ENCODE assay signal across 7 cellular contexts in the genomic region with DNA sequence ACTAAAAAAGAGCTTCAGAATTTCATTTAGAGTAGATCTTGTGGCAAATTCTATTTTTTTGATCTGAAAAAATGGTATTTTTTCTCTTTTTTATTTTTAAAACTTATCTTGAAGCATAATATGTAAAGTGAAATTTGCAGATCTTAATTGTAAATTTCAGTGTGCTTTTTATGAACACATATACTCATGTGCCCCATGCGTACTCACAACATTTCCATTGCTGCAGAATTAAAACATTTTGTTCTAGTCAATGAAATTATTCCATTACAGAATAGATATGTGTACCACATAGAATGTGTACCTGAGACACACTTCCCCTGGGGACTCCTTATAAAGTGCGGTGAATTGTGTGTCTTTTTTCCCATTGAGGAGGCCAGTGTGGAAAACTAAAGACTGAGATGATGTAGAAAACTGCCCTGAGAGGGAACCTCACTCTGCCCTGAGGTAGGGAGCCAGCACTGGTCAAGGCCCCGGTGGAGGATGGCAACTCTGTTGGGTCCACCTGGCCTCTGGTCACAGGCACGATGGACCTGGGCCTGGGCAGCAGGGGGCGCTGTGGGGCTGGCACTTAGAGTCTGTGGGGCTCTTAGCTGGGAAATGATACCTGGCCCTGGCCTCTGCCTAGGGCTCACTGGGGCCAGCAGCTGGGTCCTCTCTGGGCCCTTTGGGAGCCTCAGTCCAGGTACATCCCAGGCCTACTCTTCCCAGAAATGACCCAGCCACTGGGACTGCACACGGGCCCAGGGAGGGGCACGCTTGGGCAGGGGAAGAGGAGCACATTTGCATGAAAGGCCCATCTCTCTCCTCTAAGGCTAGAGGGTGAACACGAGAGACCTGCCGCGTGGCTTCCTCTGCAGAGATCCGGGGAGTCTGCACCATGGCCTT.
DNase-seq lines count a peak whose midpoint lies in the region; ATAC-seq and TF ChIP-seq lines count a peak whose summit lies in the region.

No MANE protein-coding gene starts in this region.

- POLR2A ChIA-PET in GM10248 (lab: Yijun Ruan, JAX) (no interaction called here), IMR-90 (lab: Charles Lee; ENCODE audit: unreplicated experiment) (no interaction called here), activated B cell treated with CpG ODN at 0.5 μM for 24 hours (lab: Charles Lee) (interaction anchor here (0.9 to 2.8 kb wide), 6 partner anchors 18 to 108 kb away, joined by 3 to 16 read pairs (median 4); no protein-coding TSS in a partner anchor)

- BruUV-seq in IMR-90 (replicated peaks; lab: Mats Ljungman, UMichigan) = no TSS peak

- in situ Hi-C loops in IMR-90 (cut with MboI; ENCODE audit: low sequenced_read_pairs) = no loop called here

- H3K56ac ChIP-seq in IMR-90 (ENCODE audit: extremely low read depth, insufficient read depth, low read length) = no peak overlapping the region

- H2BK20ac ChIP-seq in IMR-90 (ENCODE audit: low read depth, low read length) = no peak overlapping the region

- no peak overlapping the region for H2AK9ac ChIP-seq in IMR-90 (replicated peaks; ENCODE audit: low read depth, low read length, poor library complexity)

- peak overlapping the region; percentile 60 for H2AK5ac ChIP-seq in IMR-90 (ENCODE audit: low read depth, low read length)

- WGBS in IMR-90 (ENCODE audit: extremely low coverage in 2 of 2, insufficient read length in 1 of 2), 2 experiments = 7% methylated on average over 2 of the region's 11 CpGs; no CpG with 5 or more reads in 1 of the 2 experiments
- 88% methylated on average over 4 of the region's 11 CpGs for WGBS in suprapubic skin

- ATAC-seq in IMR-90 (ENCODE audit: low read depth) (peak; percentile 92), activated B cell treated with CpG ODN at 0.5 μM for 24 hours (ENCODE audit: low read depth) (peak; percentile 73), GM21447 (IDR thresholded peaks at IDR 0.05; ENCODE audit: unreplicated experiment) (no peak)

- no peaks in the 10 kb centered on the region; the same call in 1 of the 2 replicates for H3K4me1 ChIP-seq in IMR-90 (ENCODE audit: control insufficient read depth, insufficient read depth, low read length)
- H3K4me1 ChIP-seq in suprapubic skin = peaks cover 8% of the 10 kb centered on the region

- no peak overlapping the region for H3K4me3 Mint-ChIP-seq in activated B cell treated with CpG ODN at 0.5 μM for 24 hours

- no peak overlapping the region for H3K4me3 ChIP-seq in IMR-90 (ENCODE audit: insufficient read depth, low read depth, low read length)
- H3K4me3 ChIP-seq in suprapubic skin = no peak overlapping the region

- TF ChIP-seq CTCF in GM10248 (IDR thresholded peaks at IDR 0.05; ENCODE audit: control extremely low read depth, extremely low read depth, low read depth, missing control alignments) = peak; percentile 93
- peak; percentile 78 for TF ChIP-seq CTCF in IMR-90 (conservative IDR thresholded peaks at IDR 0.05; ENCODE audit: low read depth, low read length)
- TF ChIP-seq CTCF in activated B cell treated with CpG ODN at 0.5 μM for 24 hours (IDR thresholded peaks at IDR 0.05) = no peak
- TF ChIP-seq CTCF in suprapubic skin (IDR thresholded peaks at IDR 0.05) = peak; percentile 12 to 58

- H3K27me3 ChIP-seq in IMR-90 (ENCODE audit: control insufficient read depth, insufficient read depth, low read length) = peaks cover 33% of the 10 kb centered on the region
- peaks cover 22% of the 10 kb centered on the region for H3K27me3 ChIP-seq in suprapubic skin

- H3K9me3 ChIP-seq in IMR-90 (ENCODE audit: control insufficient read depth, insufficient read depth, low read length) (no peaks in the 10 kb centered on the region), suprapubic skin (no peaks in the 10 kb centered on the region)

- no peaks in the 10 kb centered on the region for H3K36me3 Mint-ChIP-seq in activated B cell treated with CpG ODN at 0.5 μM for 24 hours (ENCODE audit: low read depth)

- no peaks in the 10 kb centered on the region for H3K9me3 Mint-ChIP-seq in activated B cell treated with CpG ODN at 0.5 μM for 24 hours

- no peak overlapping the region for H4K91ac ChIP-seq in IMR-90 (ENCODE audit: insufficient read depth, low read depth, low read length)

- H3K9ac ChIP-seq in IMR-90 (ENCODE audit: low read depth, low read length) = no peak overlapping the region

- H3K4me1 Mint-ChIP-seq in activated B cell treated with CpG ODN at 0.5 μM for 24 hours = peaks cover 38% of the 10 kb centered on the region

- H3K36me3 ChIP-seq in IMR-90 (ENCODE audit: control insufficient read depth, insufficient read depth, low read length) = no peaks in the 10 kb centered on the region
- H3K36me3 ChIP-seq in suprapubic skin = no peaks in the 10 kb centered on the region

- peak; percentile 65 for TF ChIP-seq RAD21 in IMR-90 (IDR thresholded peaks at IDR 0.05; ENCODE audit: low read length)

- no peak for TF ChIP-seq EP300 in suprapubic skin (IDR thresholded peaks at IDR 0.05)

- no peaks in the 10 kb centered on the region for H3K27me3 Mint-ChIP-seq in activated B cell treated with CpG ODN at 0.5 μM for 24 hours

- H3K18ac ChIP-seq in IMR-90 (ENCODE audit: low read depth, low read length) = no peak overlapping the region; the same call in 1 of the 2 replicates

- TF ChIP-seq POLR2A in IMR-90 (IDR thresholded peaks at IDR 0.05; ENCODE audit: low read depth, low read length) (no peak), suprapubic skin (IDR thresholded peaks at IDR 0.05) (no peak)

- H3K27ac ChIP-seq in IMR-90 (ENCODE audit: insufficient read depth, low read length) (no peak overlapping the region), suprapubic skin (peak overlapping the region; percentile 72)

- no peaks in the 10 kb centered on the region for H4K20me1 ChIP-seq in IMR-90 (ENCODE audit: insufficient read depth, low read length)

- peak overlapping the region; percentile 17 for H2BK120ac ChIP-seq in IMR-90 (ENCODE audit: low read depth, low read length)

- no peak overlapping the region for H3K23ac ChIP-seq in IMR-90 (ENCODE audit: low read depth, low read length)

- no peak overlapping the region for H3K14ac ChIP-seq in IMR-90 (replicated peaks; ENCODE audit: low read depth, low read length)

- H3K4ac ChIP-seq in IMR-90 (ENCODE audit: low read depth, low read length) = peak overlapping the region; percentile 22; the same call in 1 of the 2 replicates

- H2BK5ac ChIP-seq in IMR-90 (ENCODE audit: low read depth, low read length, poor library complexity, severe bottlenecking) = no peak overlapping the region

- dilution Hi-C loops in IMR-90 (cut with HindIII; ENCODE audit: low sequenced_read_pairs, unreplicated experiment) = no loop called here

- intact Hi-C loops in IMR-90 (cut with micrococcal nuclease) = loop anchor here (2.0 to 5.0 kb wide), 2 partner anchors 84 to 147 kb away; no protein-coding TSS in a partner anchor
- intact Hi-C loops in activated B cell treated with CpG ODN at 0.5 μM for 24 hours (cut with micrococcal nuclease) = loop anchor here (1.0 to 5.0 kb wide), 8 partner anchors 18 to 175 kb away; no protein-coding TSS in a partner anchor

- H3K4me2 ChIP-seq in IMR-90 (ENCODE audit: low read depth, low read length) = no peak overlapping the region

- no peaks in the 10 kb centered on the region for H3K79me1 ChIP-seq in IMR-90 (ENCODE audit: low read depth in 1 of 2, low read length in 2 of 2)

- peak overlapping the region; percentile 67 for H2AFZ ChIP-seq in IMR-90 (replicated peaks; ENCODE audit: low read length, poor library complexity)

- H4K8ac ChIP-seq in IMR-90 (ENCODE audit: low read depth in 2 of 2, low read length in 2 of 2) = no peak overlapping the region

- CTCF ChIA-PET in GM10248 (lab: Yijun Ruan, JAX) = interaction anchor here (0.6 to 10.1 kb wide), 36 partner anchors 8 to 183 kb away, joined by 3 to 80 read pairs (median 5); no protein-coding TSS in a partner anchor
- CTCF ChIA-PET in IMR-90 (lab: Yijun Ruan, JAX) = interaction anchor here (0.7 to 2.7 kb wide), 10 partner anchors 10 to 254 kb away, joined by 3 to 12 read pairs (median 4); no protein-coding TSS in a partner anchor
- CTCF ChIA-PET in activated B cell treated with CpG ODN at 0.5 μM for 24 hours (lab: Charles Lee) = interaction anchor here (0.6 to 5.1 kb wide), 20 partner anchors 11 to 175 kb away, joined by 3 to 60 read pairs (median 6); a partner anchor contains a TSS

- DNase-seq in GM10248 (ENCODE audit: extremely low spot score) (peak; percentile 89), IMR-90 (peak; percentile 24), activated B cell treated with CpG ODN at 0.5 μM for 24 hours (peak; percentile 69), midbrain (lab: John Stamatoyannopoulos, UW) (peak; percentile 53), suprapubic skin (ENCODE audit: low spot score in 2 of 2) (no peak)
- peak; percentile 20 for DNase-seq in effector CD4-positive, alpha-beta T cell

- H3K9me1 ChIP-seq in IMR-90 (ENCODE audit: insufficient read depth, low read length) = no peaks in the 10 kb centered on the region

- H4K5ac ChIP-seq in IMR-90 (ENCODE audit: low read depth, low read length) = no peak overlapping the region; the same call in 1 of the 2 replicates

- peak overlapping the region; percentile 6 for H3K27ac Mint-ChIP-seq in activated B cell treated with CpG ODN at 0.5 μM for 24 hours

- H2BK15ac ChIP-seq in IMR-90 (ENCODE audit: low read depth, low read length) = no peak overlapping the region

TF ChIP-seq in IMR-90, 13 proteins besides CTCF, POLR2A, EP300 and RAD21:
- TF ChIP-seq NFE2L2 (IDR thresholded peaks at IDR 0.05; ENCODE audit: low read depth, low read length) (no peak), SMC3 (IDR thresholded peaks at IDR 0.05; ENCODE audit: low read depth, low read length) (peak; percentile 48), RFX5 (IDR thresholded peaks at IDR 0.05; ENCODE audit: low read depth, low read length) (no peak), MXI1 (IDR thresholded peaks at IDR 0.05; ENCODE audit: borderline replicate concordance, low read depth, low read length) (no peak), FOS (IDR thresholded peaks at IDR 0.05; ENCODE audit: low read depth, low read length) (no peak)

Comparison
In these comparisons a context has a peak if more than half of its experiments do, and no peak if none do; other contexts are left out.
1. DNase-seq: peak in GM10248 (single experiment), IMR-90 (single experiment), activated B cell treated with CpG ODN at 0.5 μM for 24 hours (single experiment), effector CD4-positive, alpha-beta T cell (single experiment) and midbrain (single experiment); none in suprapubic skin (0 of 2).